Comparison of ENCODE assay signal across 34 cellular contexts in the genomic region with DNA sequence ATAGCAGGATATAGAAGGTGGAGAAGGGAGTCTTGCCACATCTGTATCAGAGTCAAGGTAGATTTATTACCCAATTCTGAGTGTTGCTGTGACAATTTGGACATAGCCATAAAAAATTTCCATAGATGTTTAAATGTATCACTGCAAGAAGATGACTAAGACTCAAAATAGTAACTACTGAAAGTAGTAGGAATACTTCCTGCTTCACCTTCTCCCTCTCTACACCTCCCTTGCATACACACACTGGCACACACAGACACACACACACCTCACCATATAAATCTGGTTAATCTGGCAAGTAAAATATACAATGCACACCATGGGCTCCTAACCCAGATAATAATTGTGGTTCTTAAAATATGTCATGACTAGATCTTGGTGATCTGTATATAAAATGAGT. TPM values are rescaled to one million over a fixed set of nuclear protein-coding genes. Genes with fewer than 3 reads are reported as not detected.
"Had no signal": no experiment of that assay in that cellular context is flagged by ENCODE, and none has a peak within 500 bp of the region (broad histone marks: within the 10 kb centered on the region; RNA-seq: fewer than 3 reads in every experiment).

No MANE protein-coding gene starts in this region.

- H3K36me3 ChIP-seq: adrenal gland, cardiac muscle cell had no signal

- H3K27ac ChIP-seq: adrenal gland, cardiac muscle cell, VCaP had no signal

- H3K4me3 ChIP-seq: adrenal gland, cardiac muscle cell had no signal

- ATAC-seq: activated CD8-positive, alpha-beta T cell treated with anti-CD3 and anti-CD28 coated beads for 36 hours; activated naive CD4-positive, alpha-beta T cell treated with anti-CD3 and anti-CD28 coated beads, Interleukin-2, amount 50 U/mL, for 72 hours; activated T-cell treated with anti-CD3 and anti-CD28 coated beads, Interleukin-2, amount 50 U/mL, for 4 hours; activated T-cell treated with anti-CD3 and anti-CD28 coated beads, Interleukin-2, amount 50 U/mL, for 72 hours; activated T-helper 17 cell treated with anti-CD3 and anti-CD28 coated beads, Interleukin-2, amount 50 U/mL, for 72 hours had no signal

- H3K9me3 ChIP-seq: adrenal gland had no signal

- DNase-seq: activated B cell treated with CpG ODN at 0.5 μM for 24 hours; activated CD4-positive, alpha-beta memory T cell treated with anti-CD3 and anti-CD28 coated beads for 36 hours; activated CD4-positive, alpha-beta T cell treated with anti-CD3 and anti-CD28 coated beads for 4 hours; activated CD4-positive, alpha-beta T cell treated with anti-CD3 and anti-CD28 coated beads, Interleukin-2, amount 10 ng/mL, durations not matched to agents 24 days and 14 days; activated CD4-positive, alpha-beta T cell treated with anti-CD3 and anti-CD28 coated beads, Interleukin-2, amount 50 U/mL, for 1 hour; activated CD4-positive, alpha-beta T cell treated with anti-CD3 and anti-CD28 coated beads, Interleukin-2, amount 50 U/mL, for 4 hours; activated CD4-positive, CD25-positive, alpha-beta regulatory T cell treated with anti-CD3 and anti-CD28 coated beads, Interleukin-2, amount 50 U/mL, for 72 hours; activated CD8-positive, alpha-beta memory T cell treated with anti-CD3 and anti-CD28 coated beads, Interleukin-2, amount 50 U/mL, for 4 hours; activated CD8-positive, alpha-beta T cell treated with anti-CD3 and anti-CD28 coated beads for 36 hours; activated effector memory CD4-positive, alpha-beta T cell treated with anti-CD3 and anti-CD28 coated beads, Interleukin-2, amount 50 U/mL, for 16 hours; activated gamma-delta T cell treated with Interleukin-2 at 50 U/mL for 16 hours; activated naive CD4-positive, alpha-beta T cell; activated naive CD4-positive, alpha-beta T cell treated with anti-CD3 and anti-CD28 coated beads for 36 hours; activated naive CD4-positive, alpha-beta T cell treated with anti-CD3 and anti-CD28 coated beads, Interleukin-2, amount 50 U/mL, for 16 hours; activated naive CD8-positive, alpha-beta T cell treated with anti-CD3 and anti-CD28 coated beads for 36 hours; activated T-cell treated with anti-CD3 and anti-CD28 coated beads for 4 hours; activated T-cell treated with anti-CD3 and anti-CD28 coated beads, Interleukin-2, amount 50 U/mL, for 1 hour; activated T-cell treated with anti-CD3 and anti-CD28 coated beads, Interleukin-2, amount 50 U/mL, for 4 hours; activated T-cell treated with anti-CD3 and anti-CD28 coated beads, Interleukin-2, amount 50 U/mL, for 72 hours; adrenal gland; amniotic stem cell; aorta; caudate nucleus; SW 1271; T-helper 1 cell; T-helper 2 cell; T-helper 9 cell had no signal

- H3K27me3 ChIP-seq: adrenal gland had no signal

RNA-seq across cellular contexts. Expression of a gene that starts 51.3 kb away (rescaled TPM):
- total RNA-seq: activated B cell treated with CpG ODN at 0.5 μM for 24 hours; activated CD4-positive, alpha-beta memory T cell treated with anti-CD3 and anti-CD28 coated beads for 36 hours; activated CD8-positive, alpha-beta memory T cell treated with anti-CD3 and anti-CD28 coated beads for 36 hours; activated CD8-positive, alpha-beta T cell treated with anti-CD3 and anti-CD28 coated beads for 36 hours; activated naive CD4-positive, alpha-beta T cell treated with anti-CD3 and anti-CD28 coated beads for 36 hours; activated T-cell treated with anti-CD3 and anti-CD28 coated beads, Interleukin-2, amount 50 U/mL, for 4 hours; adrenal gland; aorta; astrocyte; bronchial epithelial cell; cardiac muscle cell had no signal
